20 cellular contexts compared by ENCODE assay signal in the genomic region with DNA sequence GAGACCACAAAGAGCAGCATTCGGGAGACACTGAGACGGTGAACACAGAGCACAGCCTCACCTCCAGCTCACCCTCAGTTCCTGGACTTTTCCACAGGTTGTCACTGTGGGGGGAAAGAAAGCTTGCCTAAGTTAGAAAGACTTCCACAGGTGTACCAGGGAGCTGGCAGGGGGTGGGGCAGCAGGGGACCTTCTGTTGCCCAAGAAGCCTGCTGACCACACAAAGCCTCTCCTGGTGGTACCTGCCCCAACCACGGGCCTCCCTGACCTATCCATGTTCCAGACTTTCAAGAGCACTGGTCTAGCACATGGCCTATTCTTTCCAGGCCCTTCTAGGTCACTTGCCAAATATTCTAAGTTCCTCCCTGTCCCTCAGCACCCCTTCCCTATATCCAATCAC.
"Had no signal": no experiment of that assay in that cellular context is flagged by ENCODE, and none has a peak within 500 bp of the region (broad histone marks: within the 10 kb centered on the region; RNA-seq: fewer than 3 reads in every experiment).

No MANE protein-coding gene starts in this region.

- H3K27me3 ChIP-seq: gastrocnemius medialis, stomach, thyroid gland, vagina had no signal

- H3K9ac ChIP-seq: parathyroid adenoma had no signal

- H3K4me1 ChIP-seq: gastrocnemius medialis, parathyroid adenoma, thyroid gland had no signal

- H3K27ac Mint-ChIP-seq: endodermal cell; naive thymus-derived CD4-positive, alpha-beta T cell; progenitor cell of endocrine pancreas had no signal

- H3K4me3 ChIP-seq: gastrocnemius medialis, lung, stomach, thyroid gland, vagina had no signal

- H3K79me2 ChIP-seq: parathyroid adenoma had no signal

- DNase-seq: cerebellar nuclear complex; effector CD8-positive, alpha-beta T cell; endodermal cell; foreskin fibroblast; gastrocnemius medialis; kidney; mesendoderm; midbrain; naive thymus-derived CD4-positive, alpha-beta T cell; stimulated activated CD4-positive, alpha-beta T cell treated with anti-CD3 and anti-CD28 coated beads, Interleukin-2, amount 100 ng/mL, for 24 hours; stimulated activated CD4-positive, alpha-beta T cell treated with anti-CD3 and anti-CD28 coated beads, Interleukin-4, amount 100 ng/mL, for 4 hours; stimulated activated naive CD4-positive, alpha-beta T cell; stomach; thyroid gland; trophoblast cell had no signal

- H3K4me1 Mint-ChIP-seq: endodermal cell; naive thymus-derived CD4-positive, alpha-beta T cell had no signal

- H3K36me3 Mint-ChIP-seq: naive thymus-derived CD4-positive, alpha-beta T cell had no signal

- H3K36me3 ChIP-seq: gastrocnemius medialis, stomach, thyroid gland, vagina had no signal

- H3K4me3 Mint-ChIP-seq: endodermal cell; naive thymus-derived CD4-positive, alpha-beta T cell had no signal

- H3K9me3 ChIP-seq: gastrocnemius medialis, stomach, thyroid gland, vagina had no signal

- H2AFZ ChIP-seq: parathyroid adenoma had no signal

- H3K27me3 Mint-ChIP-seq: naive thymus-derived CD4-positive, alpha-beta T cell had no signal

- H3K27ac ChIP-seq: epithelial cell of prostate, gastrocnemius medialis, parathyroid adenoma, stomach, thyroid gland, vagina had no signal
